Comparison of ENCODE assay signal across 1 cellular context in genomic region chr1:223713546-223714420, GRCh38.
TF ChIP-seq lines count a peak whose summit lies in the region.

No MANE protein-coding gene starts in this region.

TF ChIP-seq in H1, 55 proteins besides CTCF, POLR2A, EP300 and RAD21:
- TF ChIP-seq MAX (IDR thresholded peaks at IDR 0.05) (no peak), RBBP5 (IDR thresholded peaks at IDR 0.05; ENCODE audit: borderline replicate concordance, low read depth, low read length) (no peak), ZNF274 (IDR thresholded peaks at IDR 0.05; ENCODE audit: borderline replicate concordance, extremely low read depth, low read length) (no peak), SIRT6 (IDR thresholded peaks at IDR 0.05; ENCODE audit: low read length) (no peak), GABPA (IDR thresholded peaks at IDR 0.05; ENCODE audit: borderline replicate concordance, insufficient read depth, low read length) (no peak)
